8 cellular contexts compared by ENCODE assay signal in the genomic region with DNA sequence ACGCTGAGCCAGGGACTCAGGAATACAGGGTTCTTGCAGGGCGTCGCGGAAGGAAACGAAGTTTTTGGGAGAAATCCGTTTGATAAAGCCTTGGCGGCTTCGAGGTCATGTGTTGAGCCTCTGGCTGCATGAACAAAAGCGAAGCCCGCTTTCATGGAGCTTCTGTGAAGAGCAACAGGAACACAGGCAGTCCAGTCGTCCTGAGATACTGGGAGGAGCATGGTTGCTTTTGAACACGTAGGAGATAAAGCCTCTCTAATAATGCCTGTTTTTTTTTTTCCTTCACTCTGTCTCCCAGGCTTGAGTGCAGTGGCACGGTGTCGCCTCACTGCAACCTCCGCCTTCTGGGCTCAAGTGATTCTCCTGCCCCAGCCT. TPM values are rescaled to one million over a fixed set of nuclear protein-coding genes. Genes with fewer than 3 reads are reported as not detected.
DNase-seq lines count a peak whose midpoint lies in the region; ATAC-seq and TF ChIP-seq lines count a peak whose summit lies in the region.

No MANE protein-coding gene starts in this region.

- TF ChIP-seq POLR2A in NB4 (IDR thresholded peaks at IDR 0.05; ENCODE audit: extremely low read depth, insufficient read length): no peak

- intact Hi-C loops in natural killer cell (cut with micrococcal nuclease): no loop called here

- H3K9me3 Mint-ChIP-seq in effector memory CD8-positive, alpha-beta T cell: peaks cover 7 to 14% of the 10 kb centered on the region in 2 donors
- H3K9me3 Mint-ChIP-seq in natural killer cell: peaks cover 4 to 16% of the 10 kb centered on the region in 2 donors

- H3K4me1 Mint-ChIP-seq in effector memory CD8-positive, alpha-beta T cell (ENCODE audit: low read depth in 2 of 2): peaks cover 10 to 18% of the 10 kb centered on the region in 2 donors
- H3K4me1 Mint-ChIP-seq in natural killer cell: peaks cover 28 to 30% of the 10 kb centered on the region in 2 donors

- H3K27me3 Mint-ChIP-seq in effector memory CD8-positive, alpha-beta T cell: peaks cover 4 to 24% of the 10 kb centered on the region in 2 donors
- H3K27me3 Mint-ChIP-seq in natural killer cell (ENCODE audit: low read depth in 2 of 2): peaks cover 3 to 8% of the 10 kb centered on the region in 2 donors

- peaks cover 17% of the 10 kb centered on the region for H3K36me3 Mint-ChIP-seq in effector memory CD8-positive, alpha-beta T cell (ENCODE audit: insufficient read depth)
- peaks cover 27% of the 10 kb centered on the region for H3K36me3 Mint-ChIP-seq in natural killer cell

- in situ Hi-C loops in G401 (cut with HindIII; ENCODE audit: low sequenced_read_pairs): no loop called here

- H3K27ac Mint-ChIP-seq in effector memory CD8-positive, alpha-beta T cell: peak overlapping the region; percentile 85 to 95
- peak overlapping the region; percentile 86 to 91 for H3K27ac Mint-ChIP-seq in natural killer cell

- H3K4me3 ChIP-seq in NB4 (ENCODE audit: low read depth, low read length): peak overlapping the region; percentile 50

- TF ChIP-seq CTCF in NB4 (IDR thresholded peaks at IDR 0.05; ENCODE audit: low read depth, low read length) (no peak), natural killer cell (IDR thresholded peaks at IDR 0.05) (no peak)

- ATAC-seq in effector memory CD8-positive, alpha-beta T cell (replicated peaks): no peak
- ATAC-seq in natural killer cell: peak in 1 of 3 donors; percentile 0

- DNase-seq in NCI-H2227 treated with DMSO at 0.1 percent for 48 hours (lab: John Stamatoyannopoulos, UW): peak; percentile 16
- DNase-seq in NCI-H2227 (lab: John Stamatoyannopoulos, UW; ENCODE audit: unreplicated experiment): no peak
- no peak for DNase-seq in NB4 (ENCODE audit: low read depth)
- no peak for DNase-seq in effector memory CD8-positive, alpha-beta T cell
- no peak for DNase-seq in natural killer cell
- DNase-seq in G401 (ENCODE audit: low spot score): no peak
- no peak for DNase-seq in DMS 273 (lab: John Stamatoyannopoulos, UW; ENCODE audit: unreplicated experiment)
- DNase-seq in retina: no peak

- H3K4me3 Mint-ChIP-seq in effector memory CD8-positive, alpha-beta T cell: peak overlapping the region; percentile 90 to 97
- H3K4me3 Mint-ChIP-seq in natural killer cell: peak overlapping the region; percentile 97

RNA-seq across cellular contexts. Expression of gene ZNF32, which starts 0.5 kb away (rescaled TPM):
- total RNA-seq in natural killer cell: 10 to 100 TPM; 19.1 to 28.9 (median 26.2) TPM
- total RNA-seq in G401 (2014; rRNA removed; shearing (Covaris generic)): 15.9 and 22.9 TPM in 2 replicates

RNA-seq across cellular contexts. Expression of gene ZNF485, which starts 42.9 kb away (rescaled TPM):
- 1 to 10 TPM; 1.1 to 2.8 (median 1.4) TPM for total RNA-seq in natural killer cell
- 0.80 and 1.9 TPM in 2 replicates for total RNA-seq in G401 (2014; rRNA removed; shearing (Covaris generic))
